ENCODE assay signal across 1 cellular context in genomic region chr2:152695763-152696162, GRCh38.
A peak's percentile ranks its signal among the peaks of the same experiment; 100 is the strongest.
TF ChIP-seq lines count a peak whose summit lies in the region.

No MANE protein-coding gene starts in this region.

TF ChIP-seq in IMR-90, 13 proteins besides CTCF, POLR2A, EP300 and RAD21:
- TF ChIP-seq CHD1 (IDR thresholded peaks at IDR 0.05; ENCODE audit: low read depth, low read length) (no peak), MAFK (IDR thresholded peaks at IDR 0.05; ENCODE audit: low read depth, low read length) (peak; percentile 47; the same call in 1 of the 2 replicates)
